Comparison of ENCODE assay signal across 36 cellular contexts in the genomic region with DNA sequence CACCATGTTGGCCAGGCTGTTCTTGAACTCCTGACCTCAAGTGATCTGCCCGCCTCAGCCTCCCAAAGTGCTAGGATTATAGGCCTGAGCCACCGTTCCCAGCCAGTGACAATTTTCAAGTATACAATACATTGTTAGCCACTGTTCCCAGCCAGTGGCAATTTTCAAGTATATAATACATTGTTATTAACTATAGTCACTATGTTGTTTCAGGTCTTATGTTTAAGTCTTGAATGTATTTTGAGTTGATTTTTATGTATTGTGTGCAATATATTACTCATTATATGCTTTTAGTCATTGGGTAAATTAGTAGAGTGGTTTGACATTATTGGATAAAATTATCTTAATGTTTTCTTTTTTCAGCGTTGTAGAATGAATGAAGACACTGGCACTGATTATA.
"Had no signal": no experiment of that assay in that cellular context is flagged by ENCODE, and none has a peak within 500 bp of the region (broad histone marks: within the 10 kb centered on the region; RNA-seq: fewer than 3 reads in every experiment).

No MANE protein-coding gene starts in this region.

- H3K36me3 ChIP-seq: MG63 had no signal

- H3K27ac ChIP-seq: KMS-11 had no signal

- H3K27me3 ChIP-seq: MG63 had no signal

- H3K9me3 ChIP-seq: MG63 had no signal

- DNase-seq: Karpas-422, Kasumi-1, KG1, MG63, MM.1S, MV-4-11, NCI-H1048, NCI-H1092, NCI-H1092 treated with DMSO at 0.1 percent for 48 hours, NCI-H1105, NCI-H1105 treated with DMSO at 0.1 percent for 48 hours, NCI-H1417, NCI-H1417 treated with DMSO at 0.1 percent for 48 hours, NCI-H1436, NCI-H1436 treated with DMSO at 0.1 percent for 48 hours, NCI-H146, NCI-H1694, NCI-H1694 treated with DMSO at 0.1 percent for 48 hours, NCI-H187, NCI-H187 treated with DMSO at 0.1 percent for 48 hours, NCI-H1930, NCI-H2029, NCI-H2029 treated with DMSO at 0.1 percent for 48 hours, NCI-H2081, NCI-H2081 treated with DMSO at 0.1 percent for 48 hours, NCI-H2107, NCI-H2171, NCI-H2171 treated with DMSO at 0.1 percent for 48 hours, NCI-H226, NCI-H345, NCI-H446, NCI-H446 treated with DMSO at 0.1 percent for 48 hours, NCI-H510A, NCI-H510A treated with DMSO at 0.1 percent for 48 hours, NCI-H524 had no signal

- H3K9ac ChIP-seq: KMS-11 had no signal

- H3K4me2 ChIP-seq: KMS-11 had no signal

- H3K4me3 ChIP-seq: MG63 had no signal
